Comparison of ENCODE assay signal across 28 cellular contexts in genomic region chr1:219701453-219701852, GRCh38.
DNase-seq lines count a peak whose midpoint lies in the region; ATAC-seq, FAIRE-seq and TF ChIP-seq lines count a peak whose summit lies in the region.
"Had no signal": no experiment of that assay in that cellular context is flagged by ENCODE, and none has a peak within 500 bp of the region (broad histone marks: within the 10 kb centered on the region; RNA-seq: fewer than 3 reads in every experiment).

No MANE protein-coding gene starts in this region.

- no peak overlapping the region for H3K27ac Mint-ChIP-seq in astrocyte (ENCODE audit: unreplicated experiment)
- H3K27ac Mint-ChIP-seq: CD8-positive, alpha-beta T cell; IgD-negative memory B cell had no signal

- H3K36me3 Mint-ChIP-seq in astrocyte (ENCODE audit: low read depth, unreplicated experiment) = no peaks in the 10 kb centered on the region
- H3K36me3 Mint-ChIP-seq: CD8-positive, alpha-beta T cell; IgD-negative memory B cell had no signal

- no peaks in the 10 kb centered on the region for H3K27me3 Mint-ChIP-seq in astrocyte (ENCODE audit: low read depth, unreplicated experiment)
- H3K27me3 Mint-ChIP-seq: IgD-negative memory B cell had no signal

- no peak for FAIRE-seq in astrocyte (lab: Jason Lieb, UNC)
- FAIRE-seq: A549, GM12891 had no signal

- H3K27me3 ChIP-seq in MM.1S (replicated peaks; ENCODE audit: insufficient read depth, low read length) (no peaks in the 10 kb centered on the region), astrocyte (ENCODE audit: insufficient read depth, low read length) (no peaks in the 10 kb centered on the region), body of pancreas (no peaks in the 10 kb centered on the region)

- H3K4me3 ChIP-seq in MM.1S (ENCODE audit: low read length) (no peak overlapping the region), astrocyte (ENCODE audit: insufficient read depth, low read depth, low read length) (no peak overlapping the region), body of pancreas (no peak overlapping the region)
- H3K4me3 ChIP-seq: A549, PC-9 had no signal

- H3K36me3 ChIP-seq in MM.1S (replicated peaks; ENCODE audit: insufficient read depth, low read length) (no peaks in the 10 kb centered on the region), astrocyte (ENCODE audit: insufficient read depth, low read length) (no peaks in the 10 kb centered on the region), body of pancreas (replicated peaks in 1 of 2; ENCODE audit: insufficient read depth in 1 of 2, low read depth in 2 of 2) (no peaks in the 10 kb centered on the region)

- no peak for TF ChIP-seq CTCF in MM.1S (IDR thresholded peaks at IDR 0.05; ENCODE audit: low read length)
- no peak for TF ChIP-seq CTCF in astrocyte (IDR thresholded peaks at IDR 0.05; ENCODE audit: insufficient read depth, low read depth, low read length)
- no peak for TF ChIP-seq CTCF in body of pancreas (IDR thresholded peaks at IDR 0.05)

- no peaks in the 10 kb centered on the region for H3K4me1 ChIP-seq in MM.1S (ENCODE audit: low read length)
- peaks cover 22% of the 10 kb centered on the region for H3K4me1 ChIP-seq in astrocyte (ENCODE audit: insufficient read depth, low read length)
- no peaks in the 10 kb centered on the region for H3K4me1 ChIP-seq in body of pancreas
- H3K4me1 ChIP-seq: A549, Caco-2 had no signal

- TF ChIP-seq POLR2A in body of pancreas (IDR thresholded peaks at IDR 0.05) = no peak

- no peaks in the 10 kb centered on the region for H3K9me3 Mint-ChIP-seq in astrocyte (ENCODE audit: unreplicated experiment)

- no peak overlapping the region for H3K4me2 ChIP-seq in MM.1S (ENCODE audit: low read depth, low read length)
- no peak overlapping the region for H3K4me2 ChIP-seq in astrocyte (ENCODE audit: low read length)
- H3K4me2 ChIP-seq: A549, KMS-11, PC-9 had no signal

- H3K9ac ChIP-seq in MM.1S (ENCODE audit: low read length) (no peak overlapping the region), astrocyte (ENCODE audit: low read length) (no peak overlapping the region)
- H3K9ac ChIP-seq: KMS-11 had no signal

- H3K9me2 ChIP-seq in MM.1S (replicated peaks; ENCODE audit: insufficient read depth, low read length) = no peaks in the 10 kb centered on the region

- no peaks in the 10 kb centered on the region for H3F3A ChIP-seq in MM.1S (ENCODE audit: insufficient read depth, low read length)

- no peaks in the 10 kb centered on the region for H4K20me1 ChIP-seq in MM.1S (ENCODE audit: insufficient read depth, low read length)
- no peaks in the 10 kb centered on the region for H4K20me1 ChIP-seq in astrocyte (ENCODE audit: insufficient read depth, low read length)

- ATAC-seq in left ventricle myocardium superior (peak; percentile 41), body of pancreas (no peak), left colon (no peak), GM18519 (IDR thresholded peaks at IDR 0.05; ENCODE audit: low FRiP score, unreplicated experiment) (no peak)
- ATAC-seq: A549; CD8-positive, alpha-beta T cell had no signal

- H3K27ac ChIP-seq in MM.1S (ENCODE audit: low read length) = no peak overlapping the region
- H3K27ac ChIP-seq in astrocyte (ENCODE audit: low read depth, low read length) = no peak overlapping the region
- H3K27ac ChIP-seq in body of pancreas = no peak overlapping the region
- H3K27ac ChIP-seq: A549, HL-60, KMS-11, PC-9 had no signal

- DNase-seq in left ventricle myocardium superior (no peak), cardiac septum (ENCODE audit: low spot score) (no peak), MM.1S (peak; percentile 3), astrocyte (ENCODE audit: low read depth) (peak; percentile 77), body of pancreas (no peak), left colon (no peak)
- DNase-seq: AML-193; C1 segment of cervical spinal cord; Caco-2; CD8-positive, alpha-beta T cell; DMS79 treated with DMSO at 0.1 percent for 48 hours; GF-D8; NCI-H1092 treated with DMSO at 0.1 percent for 48 hours; NCI-H1436; NCI-H187; NCI-H2081 treated with DMSO at 0.1 percent for 48 hours; NCI-H524 treated with DMSO at 0.1 percent for 48 hours; NCI-H82; NK-92 treated with Interleukin-12 subunit alpha and Interleukin-12 subunit beta, amount 100 ng/mL, for 24 hours; PC-9; RPMI8226; SHP77 treated with DMSO at 0.1 percent for 48 hours had no signal

- WGBS in body of pancreas, 2 donors = 66 to 69% methylated on average over 3 of the region's 3 CpGs

- H3K4me1 Mint-ChIP-seq in astrocyte (ENCODE audit: low read depth, unreplicated experiment) = peaks cover 7% of the 10 kb centered on the region
- H3K4me1 Mint-ChIP-seq: IgD-negative memory B cell had no signal

- H3K9me3 ChIP-seq in MM.1S (replicated peaks; ENCODE audit: insufficient read depth, low read length) (no peaks in the 10 kb centered on the region), astrocyte (ENCODE audit: insufficient read depth, low read depth, low read length) (no peaks in the 10 kb centered on the region), body of pancreas (no peaks in the 10 kb centered on the region)
- H3K9me3 ChIP-seq: A549, Caco-2 had no signal

- no peak overlapping the region for H3K4me3 Mint-ChIP-seq in astrocyte (ENCODE audit: unreplicated experiment)
- H3K4me3 Mint-ChIP-seq: CD8-positive, alpha-beta T cell; IgD-negative memory B cell had no signal

- intact Hi-C loops in left ventricle myocardium superior (cut with micrococcal nuclease) = no loop called here
- intact Hi-C loops in cardiac septum (cut with DNase I) = no loop called here
- intact Hi-C loops in body of pancreas (cut with DNase I) = no loop called here
- intact Hi-C loops in left colon (cut with DNase I, micrococcal nuclease) = no loop called here

- H3K79me2 ChIP-seq in MM.1S (ENCODE audit: low read length) = no peaks in the 10 kb centered on the region
- no peaks in the 10 kb centered on the region for H3K79me2 ChIP-seq in astrocyte (ENCODE audit: insufficient read depth, low read length)

- H2AFZ ChIP-seq in MM.1S (ENCODE audit: low read length) (no peak overlapping the region), astrocyte (ENCODE audit: low read depth, low read length) (no peak overlapping the region)
- H2AFZ ChIP-seq: PC-9 had no signal

Comparison
In these comparisons a context has a peak if more than half of its experiments do, and no peak if none do; other contexts are left out.
1. DNase-seq: peak in MM.1S (single experiment) and astrocyte (single experiment); none in left ventricle myocardium superior (single experiment), cardiac septum (single experiment), body of pancreas (0 of 4) and left colon (0 of 2).